ENCODE assay signal across 9 cellular contexts in genomic region chr12:123105427-123105826, GRCh38. TPM values are rescaled to one million over a fixed set of nuclear protein-coding genes. Genes with fewer than 3 reads are reported as not detected.
DNase-seq lines count a peak whose midpoint lies in the region; ATAC-seq and TF ChIP-seq lines count a peak whose summit lies in the region.
"Had no signal": no experiment of that assay in that cellular context is flagged by ENCODE, and none has a peak within 500 bp of the region (broad histone marks: within the 10 kb centered on the region; RNA-seq: fewer than 3 reads in every experiment).

No MANE protein-coding gene starts in this region.

- no peak for TF ChIP-seq POLR2A in thyroid gland (IDR thresholded peaks at IDR 0.05)

- H3K27ac ChIP-seq in thyroid gland = peak overlapping the region in 2 of 3 donors; percentile 63 to 68

- no peak for ATAC-seq in T-helper 17 cell
- ATAC-seq in HG03159 (IDR thresholded peaks at IDR 0.05; ENCODE audit: unreplicated experiment) = no peak
- no peak for ATAC-seq in HG03139 (IDR thresholded peaks at IDR 0.05; ENCODE audit: unreplicated experiment)
- no peak for ATAC-seq in HG02884 (IDR thresholded peaks at IDR 0.05; ENCODE audit: unreplicated experiment)

- peak overlapping the region; percentile 94 for H3K27ac Mint-ChIP-seq in activated naive CD4-positive, alpha-beta T cell treated with anti-CD3 and anti-CD28 coated beads, Interleukin-2, amount 10 ng/mL, durations not matched to agents 7 days and 5 days
- peak overlapping the region; percentile 89 for H3K27ac Mint-ChIP-seq in T-helper 17 cell
- H3K27ac Mint-ChIP-seq in immature natural killer cell = peak overlapping the region; percentile 86 to 95 (median 93)

- H3K9me3 Mint-ChIP-seq in activated naive CD4-positive, alpha-beta T cell treated with anti-CD3 and anti-CD28 coated beads, Interleukin-2, amount 10 ng/mL, durations not matched to agents 7 days and 5 days = no peaks in the 10 kb centered on the region
- no peaks in the 10 kb centered on the region for H3K9me3 Mint-ChIP-seq in immature natural killer cell

- no peak for TF ChIP-seq CTCF in thyroid gland (IDR thresholded peaks at IDR 0.05)

- H3K4me1 Mint-ChIP-seq in activated naive CD4-positive, alpha-beta T cell treated with anti-CD3 and anti-CD28 coated beads, Interleukin-2, amount 10 ng/mL, durations not matched to agents 7 days and 5 days = peaks cover 66% of the 10 kb centered on the region
- H3K4me1 Mint-ChIP-seq in T-helper 17 cell (peaks cover 37% of the 10 kb centered on the region), immature natural killer cell (peaks cover 58 to 62% of the 10 kb centered on the region in 2 donors)

- no peaks in the 10 kb centered on the region for H3K36me3 ChIP-seq in thyroid gland

- no peak overlapping the region for H3K4me3 ChIP-seq in thyroid gland (replicated peaks in 1 of 3)

- no peaks in the 10 kb centered on the region for H3K27me3 ChIP-seq in thyroid gland

- peaks cover 47% of the 10 kb centered on the region for H3K36me3 Mint-ChIP-seq in activated naive CD4-positive, alpha-beta T cell treated with anti-CD3 and anti-CD28 coated beads, Interleukin-2, amount 10 ng/mL, durations not matched to agents 7 days and 5 days
- H3K36me3 Mint-ChIP-seq in T-helper 17 cell (ENCODE audit: low read depth) (no peaks in the 10 kb centered on the region), immature natural killer cell (peaks cover 0 to 12% (median 3%) of the 10 kb centered on the region in 3 donors)

- H3K4me3 Mint-ChIP-seq in activated naive CD4-positive, alpha-beta T cell treated with anti-CD3 and anti-CD28 coated beads, Interleukin-2, amount 10 ng/mL, durations not matched to agents 7 days and 5 days = no peak overlapping the region
- H3K4me3 Mint-ChIP-seq in T-helper 17 cell = peak overlapping the region; percentile 53
- peak overlapping the region; percentile 18 to 79 (median 62) for H3K4me3 Mint-ChIP-seq in immature natural killer cell

- H3K9me3 ChIP-seq in T-helper 17 cell (ENCODE audit: control insufficient read depth, low read length, poor library complexity, severe bottlenecking) = no peaks in the 10 kb centered on the region
- no peaks in the 10 kb centered on the region for H3K9me3 ChIP-seq in thyroid gland

- intact Hi-C loops in thyroid gland (cut with DNase I) = loop anchor here (10.0 kb wide), 1 partner anchor 61 kb away; no protein-coding TSS in a partner anchor

- H3K4me1 ChIP-seq in thyroid gland = peaks cover 33 to 47% of the 10 kb centered on the region in 2 donors

- 80 to 81% methylated on average over 9 of the region's 9 CpGs for WGBS in thyroid gland, 2 donors

- DNase-seq in activated naive CD4-positive, alpha-beta T cell treated with anti-CD3 and anti-CD28 coated beads, Interleukin-2, amount 10 ng/mL, durations not matched to agents 7 days and 5 days = no peak
- DNase-seq in activated naive CD4-positive, alpha-beta T cell treated with Interleukin-2 at 50 U/mL for 16 hours = no peak
- DNase-seq in T-helper 17 cell (no peak), immature natural killer cell (no peak), thyroid gland (no peak)
- DNase-seq: NCI-H82 had no signal

- CTCF ChIA-PET in activated naive CD4-positive, alpha-beta T cell treated with anti-CD3 and anti-CD28 coated beads, Interleukin-2, amount 10 ng/mL, durations not matched to agents 7 days and 5 days (lab: Charles Lee) = interaction anchor here (1.3 kb wide), 1 partner anchor 9 kb away, joined by 5 read pairs; no protein-coding TSS in a partner anchor

- no peaks in the 10 kb centered on the region for H3K27me3 Mint-ChIP-seq in activated naive CD4-positive, alpha-beta T cell treated with anti-CD3 and anti-CD28 coated beads, Interleukin-2, amount 10 ng/mL, durations not matched to agents 7 days and 5 days
- H3K27me3 Mint-ChIP-seq in T-helper 17 cell (no peaks in the 10 kb centered on the region), immature natural killer cell (ENCODE audit: low read depth in 3 of 3) (no peaks in the 10 kb centered on the region)

RNA-seq across cellular contexts. Expression of gene PITPNM2, which starts 45.5 kb away (rescaled TPM):
- 10 to 100 TPM; 21.7 to 47.9 TPM for total RNA-seq in T-helper 17 cell
- polyA plus RNA-seq in immature natural killer cell = 1 to 10 TPM; 4.7 to 8.6 (median 7.1) TPM
- total RNA-seq in thyroid gland = 10 to 100 TPM in 2 of 4 donors, 1 to 10 TPM in 2; 4.1 to 22.4 (median 9.3) TPM
